In genomic region chr6:2817778-2818443, GRCh38 we compare ENCODE assay signal across 9 cellular contexts. TPM values are rescaled to one million over a fixed set of nuclear protein-coding genes. Genes with fewer than 3 reads are reported as not detected.
DNase-seq lines count a peak whose midpoint lies in the region; ATAC-seq, FAIRE-seq and TF ChIP-seq lines count a peak whose summit lies in the region.
"Had no signal": no experiment of that assay in that cellular context is flagged by ENCODE, and none has a peak within 500 bp of the region (broad histone marks: within the 10 kb centered on the region; RNA-seq: fewer than 3 reads in every experiment).

No MANE protein-coding gene starts in this region.

- H3K9me3 ChIP-seq in lung (ENCODE audit: control insufficient read depth in 2 of 2, insufficient read depth in 1 of 2, low read length in 1 of 2) (peaks cover 0 to 8% of the 10 kb centered on the region in 2 donors), HAP-1 (peaks cover 8% of the 10 kb centered on the region; the same call in 1 of the 2 replicates)

- CTCF ChIA-PET in activated naive CD4-positive, alpha-beta T cell treated with anti-CD3 and anti-CD28 coated beads for 36 hours (lab: Charles Lee) = interaction anchor here (1.1 to 1.4 kb wide), 3 partner anchors 27 to 173 kb away, joined by 3 to 6 read pairs (median 4); no protein-coding TSS in a partner anchor

- TF ChIP-seq CTCF in dorsolateral prefrontal cortex (IDR thresholded peaks at IDR 0.05 in 54 of 56, conservative IDR thresholded peaks at IDR 0.05 in 2 of 56; ENCODE audit: low read depth in 1 of 56, partially characterized antibody in 56 of 56) (no peak), lung (IDR thresholded peaks at IDR 0.05; ENCODE audit: control extremely low read depth, extremely low read depth) (no peak)

- WGBS in lung, 2 donors = 16 to 20% methylated on average over 4 of the region's 4 CpGs

- DNase-seq in activated naive CD4-positive, alpha-beta T cell treated with anti-CD3 and anti-CD28 coated beads for 36 hours = no peak
- DNase-seq in activated naive CD4-positive, alpha-beta T cell (lab: John Stamatoyannopoulos, UW) = no peak
- DNase-seq in dorsolateral prefrontal cortex (no peak), lung (ENCODE audit: low spot score) (no peak), urothelium cell line (ENCODE audit: low spot score) (peak; percentile 46), HAP-1 (ENCODE audit: low spot score in 2 of 2) (no peak), frontal cortex (ENCODE audit: low spot score in 2 of 2) (no peak), UCSD-AML1 (lab: John Stamatoyannopoulos, UW; ENCODE audit: unreplicated experiment) (no peak)
- DNase-seq: OCI-M1 had no signal

- H3K27me3 ChIP-seq in dorsolateral prefrontal cortex (no peaks in the 10 kb centered on the region), lung (ENCODE audit: control insufficient read depth, insufficient read depth) (no peaks in the 10 kb centered on the region), HAP-1 (ENCODE audit: low read depth) (no peaks in the 10 kb centered on the region)

- H3K36me3 ChIP-seq in lung (ENCODE audit: control insufficient read depth in 2 of 2, insufficient read depth in 2 of 2, low read length in 2 of 2) = no peaks in the 10 kb centered on the region
- no peaks in the 10 kb centered on the region for H3K36me3 ChIP-seq in HAP-1 (replicated peaks)

- H3K36me3 Mint-ChIP-seq in activated naive CD4-positive, alpha-beta T cell treated with anti-CD3 and anti-CD28 coated beads for 36 hours (ENCODE audit: low read depth) = peaks cover 9% of the 10 kb centered on the region

- H3K4me1 ChIP-seq in lung (ENCODE audit: control insufficient read depth in 2 of 2, insufficient read depth in 2 of 2, low read length in 2 of 2) (peaks cover 10 to 28% of the 10 kb centered on the region in 2 donors), HAP-1 (peaks cover 6% of the 10 kb centered on the region)

- H3K4me3 Mint-ChIP-seq in activated naive CD4-positive, alpha-beta T cell treated with anti-CD3 and anti-CD28 coated beads for 36 hours = no peak overlapping the region

- peaks cover 40% of the 10 kb centered on the region for H3K4me1 Mint-ChIP-seq in activated naive CD4-positive, alpha-beta T cell treated with anti-CD3 and anti-CD28 coated beads for 36 hours (ENCODE audit: low read depth)

- peak overlapping the region in 15 of 59 donors; percentile 2 to 35 (median 12) for H3K4me3 ChIP-seq in dorsolateral prefrontal cortex
- H3K4me3 ChIP-seq in lung = no peak overlapping the region
- H3K4me3 ChIP-seq in HAP-1 = no peak overlapping the region

- H3K27ac Mint-ChIP-seq in activated naive CD4-positive, alpha-beta T cell treated with anti-CD3 and anti-CD28 coated beads for 36 hours = peak overlapping the region; percentile 17

- ATAC-seq in lung (ENCODE audit: insufficient read depth, low FRiP score) = peak; percentile 66

- intact Hi-C loops in activated naive CD4-positive, alpha-beta T cell treated with anti-CD3 and anti-CD28 coated beads for 36 hours (cut with micrococcal nuclease) = loop anchor here (1.0 to 2.0 kb wide), 3 partner anchors 23 to 122 kb away; partner anchors contain the start of gene SERPINB1
- intact Hi-C loops in dorsolateral prefrontal cortex (cut with DNase I) = no loop called here

- peak overlapping the region in 58 of 59 donors; percentile 13 to 90 (median 73) for H3K27ac ChIP-seq in dorsolateral prefrontal cortex
- peak overlapping the region; percentile 24 to 74 for H3K27ac ChIP-seq in lung (ENCODE audit: low read depth in 1 of 2, low read length in 1 of 2)

- no peaks in the 10 kb centered on the region for H3K27me3 Mint-ChIP-seq in activated naive CD4-positive, alpha-beta T cell treated with anti-CD3 and anti-CD28 coated beads for 36 hours (ENCODE audit: low read depth)

- H3K9me3 Mint-ChIP-seq in activated naive CD4-positive, alpha-beta T cell treated with anti-CD3 and anti-CD28 coated beads for 36 hours = peaks cover 16% of the 10 kb centered on the region

- FAIRE-seq in urothelium cell line (lab: Jason Lieb, UNC) (no peak), frontal cortex (lab: Jason Lieb, UNC) (no peak)

- in situ Hi-C loops in HAP-1 (cut with MboI; ENCODE audit: low sequenced_read_pairs) = no loop called here

RNA-seq across cellular contexts. Expression of gene SERPINB1, which starts 23.8 kb away (rescaled TPM):
- 100 to 1,000 TPM; 200 to 208 TPM for total RNA-seq in activated naive CD4-positive, alpha-beta T cell treated with anti-CD3 and anti-CD28 coated beads for 36 hours
- total RNA-seq in dorsolateral prefrontal cortex (10 to 100 TPM in 86 of 120 experiments, 1 to 10 TPM in 34; 5.2 to 34.5 (median 12.1) TPM), lung (100 to 1,000 TPM in 1 of 2 donors, 10 to 100 TPM in 1; 58.0 to 106 TPM), frontal cortex (3.3 TPM)
- 100 to 1,000 TPM in 1 of 2 donors, 10 to 100 TPM in 1; 85.1 to 242 TPM for polyA plus RNA-seq in lung

RNA-seq across cellular contexts. Expression of gene WRNIP1, which starts 52.7 kb away (rescaled TPM):
- 10 to 100 TPM; 19.2 to 21.7 TPM for total RNA-seq in activated naive CD4-positive, alpha-beta T cell treated with anti-CD3 and anti-CD28 coated beads for 36 hours
- total RNA-seq in dorsolateral prefrontal cortex (10 to 100 TPM; 32.1 to 60.1 (median 47.7) TPM), lung (10 to 100 TPM; 36.8 to 48.6 TPM), frontal cortex (50.1 TPM)
- polyA plus RNA-seq in lung = 10 to 100 TPM; 36.8 to 56.0 TPM
